8 cellular contexts compared by ENCODE assay signal in genomic region chr17:57988301-57989010, GRCh38. TPM values are rescaled to one million over a fixed set of nuclear protein-coding genes. Genes with fewer than 3 reads are reported as not detected.
DNase-seq lines count a peak whose midpoint lies in the region; ATAC-seq and TF ChIP-seq lines count a peak whose summit lies in the region.

No MANE protein-coding gene starts in this region.

- H3K27ac ChIP-seq in neural cell (ENCODE audit: low read length) (peak overlapping the region; percentile 91), upper lobe of left lung (peak overlapping the region; percentile 96 to 100 (median 98))

- peak overlapping the region; percentile 88 for H3K4me3 Mint-ChIP-seq in activated T-helper 17 cell treated with anti-CD3 and anti-CD28 coated beads, Interleukin-2, amount 50 U/mL, for 72 hours

- H3K27me3 ChIP-seq in neural cell (ENCODE audit: insufficient read depth, low read depth, low read length) (no peaks in the 10 kb centered on the region), upper lobe of left lung (no peaks in the 10 kb centered on the region)

- H4K20me1 ChIP-seq in neural cell (ENCODE audit: insufficient read depth): peaks cover 14% of the 10 kb centered on the region

- H3K4me2 ChIP-seq in neural cell (ENCODE audit: low read length): peak overlapping the region; percentile 93

- H3K9me2 ChIP-seq in neural cell (ENCODE audit: insufficient read depth, low read length): no peaks in the 10 kb centered on the region

- H3K27me3 Mint-ChIP-seq in activated T-helper 17 cell treated with anti-CD3 and anti-CD28 coated beads, Interleukin-2, amount 50 U/mL, for 72 hours: no peaks in the 10 kb centered on the region

- H3K9me3 ChIP-seq in neural cell (ENCODE audit: low read length): no peaks in the 10 kb centered on the region
- no peaks in the 10 kb centered on the region for H3K9me3 ChIP-seq in upper lobe of left lung

- H3K36me3 Mint-ChIP-seq in activated T-helper 17 cell treated with anti-CD3 and anti-CD28 coated beads, Interleukin-2, amount 50 U/mL, for 72 hours (ENCODE audit: low read depth): peaks cover 47% of the 10 kb centered on the region

- peak overlapping the region; percentile 95 for H3K9ac ChIP-seq in neural cell (ENCODE audit: low read length)

- peaks cover 40% of the 10 kb centered on the region for H3K79me2 ChIP-seq in neural cell (replicated peaks; ENCODE audit: insufficient read depth, low read length)

- no peak for TF ChIP-seq EP300 in neural cell (conservative IDR thresholded peaks at IDR 0.05; ENCODE audit: poor library complexity, severe bottlenecking)
- no peak for TF ChIP-seq EP300 in upper lobe of left lung (IDR thresholded peaks at IDR 0.05)

- peaks cover 22% of the 10 kb centered on the region for H3K4me1 Mint-ChIP-seq in activated T-helper 17 cell treated with anti-CD3 and anti-CD28 coated beads, Interleukin-2, amount 50 U/mL, for 72 hours

- H3K4me1 ChIP-seq in upper lobe of left lung: peaks cover 37 to 52% (median 43%) of the 10 kb centered on the region in 4 donors

- H3K4me3 ChIP-seq in foreskin fibroblast (ENCODE audit: low read depth in 1 of 2, low read length in 2 of 2): peak overlapping the region; percentile 70 to 76
- peak overlapping the region; percentile 91 for H3K4me3 ChIP-seq in neural cell (ENCODE audit: low read length)
- peak overlapping the region; percentile 64 to 89 (median 86) for H3K4me3 ChIP-seq in upper lobe of left lung

- H3K36me3 ChIP-seq in neural cell (ENCODE audit: insufficient read depth, low read length) (no peaks in the 10 kb centered on the region), upper lobe of left lung (no peaks in the 10 kb centered on the region)

- H3K9me3 Mint-ChIP-seq in activated T-helper 17 cell treated with anti-CD3 and anti-CD28 coated beads, Interleukin-2, amount 50 U/mL, for 72 hours: no peaks in the 10 kb centered on the region

- H2AFZ ChIP-seq in neural cell (ENCODE audit: low read depth, low read length): peak overlapping the region; percentile 35

- WGBS in upper lobe of left lung, 2 donors: 1 to 2% methylated on average over 8 to 41 of the region's 49 CpGs

- TF ChIP-seq CTCF in foreskin fibroblast (IDR thresholded peaks at IDR 0.05; ENCODE audit: low read depth, low read length) (no peak), neural cell (IDR thresholded peaks at IDR 0.05; ENCODE audit: poor library complexity, severe bottlenecking) (no peak), upper lobe of left lung (IDR thresholded peaks at IDR 0.05) (peak in 1 of 6 experiments; percentile 3)

- DNase-seq in COR-L47 (lab: John Stamatoyannopoulos, UW): peak; percentile 81
- DNase-seq in NOMO-1 treated with DMSO at 0.1 percent for 48 hours (lab: John Stamatoyannopoulos, UW; ENCODE audit: unreplicated experiment): peak; percentile 63
- DNase-seq in foreskin fibroblast: peak; percentile 69 to 88
- peak in 1 of 2 donors; percentile 75 for DNase-seq in upper lobe of left lung

- peaks cover 5% of the 10 kb centered on the region for H3F3A ChIP-seq in neural cell (ENCODE audit: insufficient read depth, low read length, poor library complexity, severe bottlenecking)

- no peak for TF ChIP-seq RAD21 in neural cell (conservative IDR thresholded peaks at IDR 0.05)

- H3K27ac Mint-ChIP-seq in activated T-helper 17 cell treated with anti-CD3 and anti-CD28 coated beads, Interleukin-2, amount 50 U/mL, for 72 hours: peak overlapping the region; percentile 94

- ATAC-seq in GM19351 (IDR thresholded peaks at IDR 0.05; ENCODE audit: unreplicated experiment) (peak; percentile 72), HG03439 (IDR thresholded peaks at IDR 0.05; ENCODE audit: unreplicated experiment) (peak; percentile 73), upper lobe of left lung (ENCODE audit: low FRiP score in 2 of 2) (peak; percentile 89)
- peak; percentile 80 for ATAC-seq in activated T-helper 17 cell treated with anti-CD3 and anti-CD28 coated beads, Interleukin-2, amount 50 U/mL, for 72 hours (replicated peaks)

- TF ChIP-seq POLR2A in upper lobe of left lung (IDR thresholded peaks at IDR 0.05): peak in 3 of 4 donors; percentile 26 to 71 (median 28)

TF ChIP-seq in neural cell, 6 proteins besides CTCF, POLR2A, EP300 and RAD21:
- TF ChIP-seq REST (IDR thresholded peaks at IDR 0.05; ENCODE audit: borderline replicate concordance): no peak
- TF ChIP-seq SMC3 (conservative IDR thresholded peaks at IDR 0.05; ENCODE audit: poor library complexity): peak; percentile 32

RNA-seq across cellular contexts. Expression of gene VEZF1, which starts 0.4 kb away (rescaled TPM):
- total RNA-seq in activated T-helper 17 cell treated with anti-CD3 and anti-CD28 coated beads, Interleukin-2, amount 50 U/mL, for 72 hours: 10 to 100 TPM; 21.4 to 29.6 TPM
- 54.7 and 64.6 TPM in 2 replicates for polyA plus RNA-seq in neural cell
- polyA minus RNA-seq in neural cell: 144 and 163 TPM in 2 replicates
- 10 to 100 TPM; 36.4 to 99.7 (median 72.5) TPM for total RNA-seq in upper lobe of left lung

RNA-seq across cellular contexts. Expression of gene SRSF1, which starts 18.6 kb away (rescaled TPM):
- total RNA-seq in activated T-helper 17 cell treated with anti-CD3 and anti-CD28 coated beads, Interleukin-2, amount 50 U/mL, for 72 hours: 100 to 1,000 TPM; 276 to 391 TPM
- 357 and 380 TPM in 2 replicates for polyA plus RNA-seq in neural cell
- 376 and 408 TPM in 2 replicates for polyA minus RNA-seq in neural cell
- total RNA-seq in upper lobe of left lung: 100 to 1,000 TPM; 109 to 393 (median 160) TPM

RNA-seq across cellular contexts. Expression of gene CUEDC1, which starts 33.2 kb away (rescaled TPM):
- total RNA-seq in activated T-helper 17 cell treated with anti-CD3 and anti-CD28 coated beads, Interleukin-2, amount 50 U/mL, for 72 hours: under 1 TPM; 0.15 to 0.56 TPM
- 25.5 and 27.0 TPM in 2 replicates for polyA plus RNA-seq in neural cell
- polyA minus RNA-seq in neural cell: 20.9 and 28.5 TPM in 2 replicates
- 100 to 1,000 TPM in 1 of 6 donors, 10 to 100 TPM in 5; 33.3 to 119 (median 54.4) TPM for total RNA-seq in upper lobe of left lung

Comparison
In these comparisons a context has a peak if more than half of its experiments do, and no peak if none do; other contexts are left out.
1. RNA of gene CUEDC1, which starts 33.2 kb away (total RNA-seq): 33.3 to 119 TPM in upper lobe of left lung; 0.15 to 0.56 TPM in activated T-helper 17 cell treated with anti-CD3 and anti-CD28 coated beads, Interleukin-2, amount 50 U/mL, for 72 hours; every median in the first group is over 10 times any median in the second.
2. Peak in every context shown above with its lines, with median percentiles within 50 percentile points of each other: ATAC-seq and H3K4me3 ChIP-seq.